In the genomic region with DNA sequence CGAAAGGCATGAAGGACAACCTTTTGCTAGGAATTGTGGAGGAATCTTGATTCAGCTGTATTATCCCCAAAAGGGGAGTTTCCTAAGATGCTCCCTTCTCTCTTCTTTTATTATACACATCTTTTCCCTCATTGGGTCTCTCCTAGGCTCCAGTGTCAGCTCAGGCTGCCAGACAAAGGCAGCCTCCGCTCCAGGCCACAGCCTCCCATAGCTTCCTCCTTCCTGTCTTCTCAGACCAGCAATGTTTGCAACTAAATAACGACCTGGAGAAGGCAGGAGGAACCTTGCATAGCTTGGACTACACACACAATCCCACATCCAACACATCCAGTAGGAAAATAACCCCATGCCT, we compare ENCODE assay signal across 8 cellular contexts. TPM values are rescaled to one million over a fixed set of nuclear protein-coding genes. Genes with fewer than 3 reads are reported as not detected.
DNase-seq lines count a peak whose midpoint lies in the region; ATAC-seq, FAIRE-seq and TF ChIP-seq lines count a peak whose summit lies in the region.

No MANE protein-coding gene starts in this region.

- peak overlapping the region; percentile 100 for H3K27ac Mint-ChIP-seq in MCF 10A (ENCODE audit: low read depth, unreplicated experiment)

- FAIRE-seq in GM12892 (lab: Jason Lieb, UNC) = no peak

- H3K4me3 Mint-ChIP-seq in MCF 10A (ENCODE audit: unreplicated experiment) = peak overlapping the region; percentile 98

- H3K36me3 Mint-ChIP-seq in MCF 10A (ENCODE audit: insufficient read depth, unreplicated experiment) = peaks cover 11% of the 10 kb centered on the region

- H3K27me3 ChIP-seq in BJ (ENCODE audit: control insufficient read depth, insufficient read depth, low read length) (peaks cover 4% of the 10 kb centered on the region; the same call in 1 of the 2 replicates), muscle layer of colon (ENCODE audit: control insufficient read depth in 1 of 2, insufficient read depth in 2 of 2, low read length in 2 of 2) (peaks cover 4 to 19% of the 10 kb centered on the region in 2 donors)

- no peak for TF ChIP-seq POLR2A in GM12892 (IDR thresholded peaks at IDR 0.05; ENCODE audit: low read depth, low read length)

- no peaks in the 10 kb centered on the region for H3K9me3 ChIP-seq in KOPT-K1 (ENCODE audit: insufficient read depth, low read length, poor library complexity, severe bottlenecking)
- no peaks in the 10 kb centered on the region for H3K9me3 ChIP-seq in muscle layer of colon (ENCODE audit: low read length)

- H3K4me1 Mint-ChIP-seq in MCF 10A (ENCODE audit: insufficient read depth, unreplicated experiment) = peaks cover 29% of the 10 kb centered on the region

- peaks cover 23% of the 10 kb centered on the region for H3K4me1 ChIP-seq in muscle layer of colon (ENCODE audit: insufficient read depth, low read length)

- no peaks in the 10 kb centered on the region for H3K9me3 Mint-ChIP-seq in MCF 10A (ENCODE audit: unreplicated experiment)

- H3K27ac ChIP-seq in KOPT-K1 (ENCODE audit: low read depth, low read length, poor library complexity, severe bottlenecking) = peak overlapping the region; percentile 58
- peak overlapping the region; percentile 45 for H3K27ac ChIP-seq in muscle layer of colon (ENCODE audit: low read depth, low read length)

- H3K36me3 ChIP-seq in BJ (ENCODE audit: control insufficient read depth, insufficient read depth, low read length) (peaks cover 14% of the 10 kb centered on the region), KOPT-K1 (ENCODE audit: insufficient read depth, low read length) (no peaks in the 10 kb centered on the region), muscle layer of colon (ENCODE audit: insufficient read depth, low read length) (peaks cover 14% of the 10 kb centered on the region)

- no peaks in the 10 kb centered on the region for H3K27me3 Mint-ChIP-seq in MCF 10A (ENCODE audit: insufficient read depth, unreplicated experiment)

- BruUV-seq in MCF 10A (replicated peaks; lab: Mats Ljungman, UMichigan) = TSS peak; percentile 83

- no peak for TF ChIP-seq CTCF in BJ (IDR thresholded peaks at IDR 0.05; ENCODE audit: insufficient read depth, low read depth, low read length)
- TF ChIP-seq CTCF in MCF 10A (IDR thresholded peaks at IDR 0.05; ENCODE audit: unreplicated experiment) = no peak

- H3K4me3 ChIP-seq in BJ (ENCODE audit: low read depth, low read length) (peak overlapping the region; percentile 47), muscle layer of colon (ENCODE audit: low read depth in 1 of 2, low read length in 2 of 2) (peak overlapping the region; percentile 38 to 78)

- no peak for ATAC-seq in GM21737 (IDR thresholded peaks at IDR 0.05; ENCODE audit: unreplicated experiment)

- intact Hi-C loops in MCF 10A (cut with micrococcal nuclease) = no loop called here

- DNase-seq in BJ (ENCODE audit: low read depth) (no peak), MCF 10A (ENCODE audit: unreplicated experiment) (no peak), amniotic stem cell (lab: John Stamatoyannopoulos, UW) (no peak), NCI-H2171 (lab: John Stamatoyannopoulos, UW) (no peak), GM12892 (ENCODE audit: insufficient read length) (no peak)

- H3K9ac ChIP-seq in muscle layer of colon (ENCODE audit: low read length) = peak overlapping the region; percentile 68

- POLR2A ChIA-PET in BJ (lab: Charles Lee) = interaction anchor here (0.5 to 1.4 kb wide), 10 partner anchors 9 to 1198 kb away, joined by 3 to 13 read pairs (median 4); partner anchors contain the start of genes HIF1AN, KAZALD1, PDZD7 and PITX3
- POLR2A ChIA-PET in MCF 10A (lab: Yijun Ruan, JAX) = interaction anchor here (0.7 to 5.4 kb wide), 22 partner anchors 10 to 1048 kb away, joined by 3 to 82 read pairs (median 4); partner anchors contain the start of genes KAZALD1, LZTS2, MRPL43 and PDZD7

- CTCF ChIA-PET in BJ (lab: Yijun Ruan, JAX) = interaction anchor here (0.7 to 27.0 kb wide), 15 partner anchors 12 to 99 kb away, joined by 3 to 676 read pairs (median 7); partner anchors contain the start of genes KAZALD1, LZTS2, PDZD7 and SFXN3
- CTCF ChIA-PET in MCF 10A (lab: Yijun Ruan, JAX) = interaction anchor here (0.6 to 13.2 kb wide), 13 partner anchors 9 to 569 kb away, joined by 3 to 234 read pairs (median 8); partner anchors contain the start of genes KAZALD1, MRPL43 and TWNK

RNA-seq across cellular contexts. Expression of gene SFXN3, which starts 12.3 kb away (rescaled TPM):
- polyA plus RNA-seq in BJ (2011; rRNA removed) = 100 and 125 TPM in 2 replicates
- 93.5 and 151 TPM in 2 replicates for polyA minus RNA-seq in BJ (2011; rRNA and poly(A)+ RNA removed)
- total RNA-seq in MCF 10A (2022) = 39.4 and 55.2 TPM in 2 replicates
- polyA plus RNA-seq in GM12892 (2012; ENCODE audit: missing spikeins) = 2.2 TPM

RNA-seq across cellular contexts. Expression of gene PDZD7, which starts 12.4 kb away (rescaled TPM):
- 0.53 and 0.86 TPM in 2 replicates for polyA plus RNA-seq in BJ (2011; rRNA removed)
- polyA minus RNA-seq in BJ (2011; rRNA and poly(A)+ RNA removed) = 0.26 and 0.57 TPM in 2 replicates
- 0.27 and 0.58 TPM in 2 replicates for total RNA-seq in MCF 10A (2022)
- 0.15 TPM for polyA plus RNA-seq in GM12892 (2012; ENCODE audit: missing spikeins)

RNA-seq across cellular contexts. Expression of gene KAZALD1, which starts 18.5 kb away (rescaled TPM):
- 21.4 and 32.4 TPM in 2 replicates for polyA plus RNA-seq in BJ (2011; rRNA removed)
- 18.1 and 21.5 TPM in 2 replicates for polyA minus RNA-seq in BJ (2011; rRNA and poly(A)+ RNA removed)
- 2.4 and 6.7 TPM in 2 replicates for total RNA-seq in MCF 10A (2022)
- polyA plus RNA-seq in GM12892 (2012; ENCODE audit: missing spikeins) = 0.66 TPM

RNA-seq across cellular contexts. Expression of gene LZTS2, which starts 43.7 kb away (rescaled TPM):
- polyA plus RNA-seq in BJ (2011; rRNA removed) = 47.5 and 81.5 TPM in 2 replicates
- polyA minus RNA-seq in BJ (2011; rRNA and poly(A)+ RNA removed) = 50.0 and 80.8 TPM in 2 replicates
- total RNA-seq in MCF 10A (2022) = 15.2 and 18.6 TPM in 2 replicates
- 4.3 TPM for polyA plus RNA-seq in GM12892 (2012; ENCODE audit: missing spikeins)

RNA-seq across cellular contexts. Expression of gene TWNK, which starts 56.0 kb away (rescaled TPM):
- 4.7 and 5.5 TPM in 2 replicates for polyA plus RNA-seq in BJ (2011; rRNA removed)
- 4.6 and 5.9 TPM in 2 replicates for polyA minus RNA-seq in BJ (2011; rRNA and poly(A)+ RNA removed)
- 19.1 and 27.9 TPM in 2 replicates for total RNA-seq in MCF 10A (2022)
- polyA plus RNA-seq in GM12892 (2012; ENCODE audit: missing spikeins) = 13.5 TPM
